2 cellular contexts compared by ENCODE assay signal in genomic region chr9:129276486-129277260, GRCh38.
TF ChIP-seq lines count a peak whose summit lies in the region.

No MANE protein-coding gene starts in this region.

TF ChIP-seq in H1, 55 proteins besides CTCF, POLR2A, EP300 and RAD21 (continued from another document):
- TF ChIP-seq ATF2 (IDR thresholded peaks at IDR 0.05; ENCODE audit: low read length) = no peak
- no peak for TF ChIP-seq SUZ12 (IDR thresholded peaks at IDR 0.05; ENCODE audit: low read length)
- no peak for TF ChIP-seq POU5F1 (IDR thresholded peaks at IDR 0.05; ENCODE audit: low read depth, low read length)

TF ChIP-seq in SK-N-SH treated with all-trans-retinoic acid at 6 μM for 48 hours, 23 proteins besides CTCF, POLR2A, EP300 and RAD21 (continued from another document):
- TF ChIP-seq POU6F1 (CRISPR knock-in tag; IDR thresholded peaks at IDR 0.05; ENCODE audit: borderline replicate concordance, low read depth) = no peak
- TF ChIP-seq ZNF70 (CRISPR knock-in tag; IDR thresholded peaks at IDR 0.05) = no peak
- TF ChIP-seq ARNTL (CRISPR knock-in tag; IDR thresholded peaks at IDR 0.05; ENCODE audit: borderline replicate concordance, low read depth) = no peak
- no peak for TF ChIP-seq BACH2 (CRISPR knock-in tag; IDR thresholded peaks at IDR 0.05; ENCODE audit: borderline replicate concordance)
- TF ChIP-seq, protein P1, sequence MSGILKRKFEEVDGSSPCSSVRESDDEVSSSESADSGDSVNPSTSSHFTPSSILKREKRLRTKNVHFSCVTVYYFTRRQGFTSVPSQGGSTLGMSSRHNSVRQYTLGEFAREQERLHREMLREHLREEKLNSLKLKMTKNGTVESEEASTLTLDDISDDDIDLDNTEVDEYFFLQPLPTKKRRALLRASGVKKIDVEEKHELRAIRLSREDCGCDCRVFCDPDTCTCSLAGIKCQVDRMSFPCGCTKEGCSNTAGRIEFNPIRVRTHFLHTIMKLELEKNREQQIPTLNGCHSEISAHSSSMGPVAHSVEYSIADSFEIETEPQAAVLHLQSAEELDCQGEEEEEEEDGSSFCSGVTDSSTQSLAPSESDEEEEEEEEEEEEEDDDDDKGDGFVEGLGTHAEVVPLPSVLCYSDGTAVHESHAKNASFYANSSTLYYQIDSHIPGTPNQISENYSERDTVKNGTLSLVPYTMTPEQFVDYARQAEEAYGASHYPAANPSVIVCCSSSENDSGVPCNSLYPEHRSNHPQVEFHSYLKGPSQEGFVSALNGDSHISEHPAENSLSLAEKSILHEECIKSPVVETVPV (CRISPR knock-in tag; IDR thresholded peaks at IDR 0.05) = no peak
- TF ChIP-seq ZC3H10 (CRISPR knock-in tag; IDR thresholded peaks at IDR 0.05) = no peak
- TF ChIP-seq ZFP30 (CRISPR knock-in tag; IDR thresholded peaks at IDR 0.05) = no peak
